10 cellular contexts compared by ENCODE assay signal in the genomic region with DNA sequence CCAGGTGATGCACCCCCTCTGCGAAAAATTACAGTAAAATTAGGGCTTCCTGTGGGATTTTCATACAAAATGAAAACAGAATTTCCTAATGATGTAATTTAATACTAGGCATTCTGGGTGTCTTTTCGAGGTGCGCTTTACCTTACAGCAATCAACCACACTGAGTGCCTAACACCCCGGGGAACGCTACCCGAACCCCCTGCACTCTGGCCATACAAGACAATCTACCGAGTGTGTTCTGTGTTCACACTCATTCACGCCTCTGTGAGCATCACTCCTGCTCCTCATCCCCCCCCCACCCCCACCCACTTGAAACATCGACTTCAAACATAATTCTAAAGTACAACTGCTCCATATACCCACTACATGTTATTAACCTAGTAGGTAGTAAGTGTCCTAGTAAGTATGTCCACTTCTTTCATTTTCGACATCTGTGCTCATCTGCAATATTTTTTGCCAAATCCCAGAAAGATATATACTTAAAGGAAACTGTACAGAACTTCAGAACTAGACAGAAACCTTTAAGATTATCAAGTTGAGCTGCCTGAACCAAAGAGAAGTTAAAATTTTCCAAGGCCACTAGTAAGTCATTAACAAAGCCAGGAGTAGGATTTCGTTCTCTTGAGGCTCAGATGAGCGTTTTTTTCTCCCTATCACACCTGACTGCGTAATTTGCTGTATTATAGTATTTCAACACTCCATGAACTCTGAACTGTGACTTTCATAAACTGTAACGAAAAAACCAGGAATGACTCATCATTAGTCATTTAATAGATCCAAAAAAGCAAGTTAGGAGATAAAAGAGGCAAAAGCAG.
DNase-seq lines count a peak whose midpoint lies in the region; ATAC-seq, FAIRE-seq and TF ChIP-seq lines count a peak whose summit lies in the region.
"Had no signal": no experiment of that assay in that cellular context is flagged by ENCODE, and none has a peak within 500 bp of the region (broad histone marks: within the 10 kb centered on the region; RNA-seq: fewer than 3 reads in every experiment).

No MANE protein-coding gene starts in this region.

- no peak overlapping the region for H2AFZ ChIP-seq in HCT116 (ENCODE audit: low read depth, low read length, poor library complexity, severe bottlenecking)
- H2AFZ ChIP-seq: parathyroid adenoma had no signal

- H3K4me3 ChIP-seq in HCT116 (replicated peaks in 1 of 2; ENCODE audit: low read depth in 1 of 2, low read length in 2 of 2) = no peak overlapping the region
- peak overlapping the region; percentile 17 for H3K4me3 ChIP-seq in fibroblast of pulmonary artery (replicated peaks; ENCODE audit: low read depth, low read length)
- no peak overlapping the region for H3K4me3 ChIP-seq in small intestine (ENCODE audit: low read depth in 1 of 2, low read length in 2 of 2)
- H3K4me3 ChIP-seq: SJCRH30 had no signal

- H3K4me1 ChIP-seq in HCT116 (ENCODE audit: control insufficient read depth in 1 of 2, insufficient read depth in 2 of 2, low read length in 2 of 2) (peaks cover 22 to 43% of the 10 kb centered on the region in 2 experiments), small intestine (ENCODE audit: control insufficient read depth in 2 of 2, insufficient read depth in 1 of 2, low read depth in 1 of 2, low read length in 1 of 2) (peaks cover 2 to 4% of the 10 kb centered on the region in 2 donors)
- H3K4me1 ChIP-seq: parathyroid adenoma, SJCRH30 had no signal

- H3K27ac ChIP-seq in HCT116 (ENCODE audit: low read depth, low read length) (peak overlapping the region; percentile 41; the same call in 1 of the 2 replicates), small intestine (ENCODE audit: low read depth in 1 of 2, low read length in 1 of 2) (no peak overlapping the region)
- H3K27ac ChIP-seq: parathyroid adenoma, SJCRH30 had no signal

- peak; percentile 55 for FAIRE-seq in small intestine (lab: Jason Lieb, UNC)

- TF ChIP-seq POLR2A in HCT116 (IDR thresholded peaks at IDR 0.05; ENCODE audit: borderline replicate concordance, extremely low read depth, insufficient read depth, insufficient read length) = no peak

- peaks cover 99% of the 10 kb centered on the region for H3K79me2 ChIP-seq in HCT116 (ENCODE audit: insufficient read depth, low read length)
- H3K79me2 ChIP-seq: parathyroid adenoma had no signal

- H3K27me3 ChIP-seq in HCT116 (ENCODE audit: insufficient read depth, low read length) (no peaks in the 10 kb centered on the region), small intestine (ENCODE audit: control insufficient read depth in 2 of 2, insufficient read depth in 2 of 2, low read length in 2 of 2) (no peaks in the 10 kb centered on the region)
- H3K27me3 ChIP-seq: SJCRH30 had no signal

- no peak for TF ChIP-seq RAD21 in HCT116 (IDR thresholded peaks at IDR 0.05; ENCODE audit: low read depth)

- WGBS in small intestine, 3 donors = 48 to 69% (median 48%) methylated on average over 14 of the region's 14 CpGs

- H3K36me3 ChIP-seq in HCT116 (ENCODE audit: control insufficient read depth in 1 of 2, insufficient read depth in 2 of 2, low read length in 2 of 2) (peaks cover 21 to 56% of the 10 kb centered on the region in 2 experiments), small intestine (ENCODE audit: control insufficient read depth in 2 of 2, insufficient read depth in 2 of 2, low read length in 2 of 2) (peaks cover 0 to 4% of the 10 kb centered on the region in 2 donors)
- H3K36me3 ChIP-seq: SJCRH30 had no signal

- H3K9me3 ChIP-seq in HCT116 (ENCODE audit: control insufficient read depth in 1 of 2, insufficient read depth in 1 of 2, low read depth in 1 of 2, low read length in 2 of 2) (no peaks in the 10 kb centered on the region), small intestine (ENCODE audit: control insufficient read depth, low read depth) (no peaks in the 10 kb centered on the region)
- H3K9me3 ChIP-seq: SJCRH30 had no signal

- CTCF ChIA-PET in HCT116 (lab: Charles Lee) = no interaction called here

- TF ChIP-seq CTCF in HCT116 (IDR thresholded peaks at IDR 0.05 in 2 of 3, conservative IDR thresholded peaks at IDR 0.05 in 1 of 3; ENCODE audit: borderline replicate concordance in 1 of 3, insufficient read depth in 1 of 3, low read depth in 2 of 3, low read length in 2 of 3) (no peak), fibroblast of pulmonary artery (IDR thresholded peaks at IDR 0.05; ENCODE audit: low read length, missing control alignments) (no peak)

- intact Hi-C loops in HCT116 (cut with micrococcal nuclease) = no loop called here
- intact Hi-C loops in posterior vena cava (cut with DNase I) = no loop called here

- H4K20me1 ChIP-seq in HCT116 (ENCODE audit: insufficient read depth) = peaks cover 74% of the 10 kb centered on the region

- DNase-seq in HCT116 (ENCODE audit: low read depth, low spot score) = no peak
- DNase-seq in RPMI7951 (ENCODE audit: low read depth) = peak; percentile 65
- peak; percentile 82 for DNase-seq in fibroblast of pulmonary artery (ENCODE audit: low read depth)
- peak; percentile 88 for DNase-seq in small intestine
- DNase-seq in posterior vena cava (ENCODE audit: low spot score) = no peak
- DNase-seq in stimulated activated CD4-positive, alpha-beta T cell treated with anti-CD3 and anti-CD28 coated beads, Interleukin-4, amount 100 ng/mL, for 1 hour = no peak
- DNase-seq: central memory CD4-positive, alpha-beta T cell; SJCRH30 had no signal

- no TSS peak for BruUV-seq in HCT116 (replicated peaks; lab: Mats Ljungman, UMichigan)

- peak overlapping the region; percentile 35 for H3K4me2 ChIP-seq in HCT116 (ENCODE audit: low read length)

- no peaks in the 10 kb centered on the region for H3K9me2 ChIP-seq in HCT116 (ENCODE audit: insufficient read depth)

- no peak overlapping the region for H3K9ac ChIP-seq in HCT116 (ENCODE audit: low read length)
- H3K9ac ChIP-seq: parathyroid adenoma had no signal

- RAD21 ChIA-PET in HCT116 (lab: Charles Lee; ENCODE audit: low non-redundant PET in 1 of 2, low total read pairs in 2 of 2, uncharacterized antibody in 2 of 2, unreplicated experiment in 2 of 2) = no interaction called here

- POLR2A ChIA-PET in HCT116 (lab: Charles Lee) = no interaction called here

- ATAC-seq in HCT116 (no peak), HG03025 (IDR thresholded peaks at IDR 0.05; ENCODE audit: low FRiP score, unreplicated experiment) (no peak)

TF ChIP-seq in HCT116, 20 proteins besides CTCF, POLR2A, EP300 and RAD21:
- TF ChIP-seq SP1 (IDR thresholded peaks at IDR 0.05; ENCODE audit: low read depth) (peak; percentile 46), EZH2phosphoT487 (IDR thresholded peaks at IDR 0.05; ENCODE audit: borderline replicate concordance) (no peak), CEBPB (IDR thresholded peaks at IDR 0.05; ENCODE audit: low read depth) (peak; percentile 87), CBX3 (IDR thresholded peaks at IDR 0.05; ENCODE audit: low read depth) (peak; percentile 59; the same call in 1 of the 2 replicates), EZH2 (IDR thresholded peaks at IDR 0.05) (no peak), ZNF274 (IDR thresholded peaks at IDR 0.05; ENCODE audit: low read depth, low read length) (no peak), FOSL1 (IDR thresholded peaks at IDR 0.05; ENCODE audit: low read depth) (peak; percentile 92), EGR1 (IDR thresholded peaks at IDR 0.05; ENCODE audit: low read depth) (no peak), ELF1 (IDR thresholded peaks at IDR 0.05; ENCODE audit: borderline replicate concordance, low read depth) (no peak; the same call in 1 of the 2 replicates), JUND (IDR thresholded peaks at IDR 0.05) (peak; percentile 65), SIN3A (IDR thresholded peaks at IDR 0.05; ENCODE audit: low read depth) (no peak), SRF (IDR thresholded peaks at IDR 0.05; ENCODE audit: low read depth) (peak; percentile 46; the same call in 1 of the 2 replicates)
- TF ChIP-seq, protein P1, sequence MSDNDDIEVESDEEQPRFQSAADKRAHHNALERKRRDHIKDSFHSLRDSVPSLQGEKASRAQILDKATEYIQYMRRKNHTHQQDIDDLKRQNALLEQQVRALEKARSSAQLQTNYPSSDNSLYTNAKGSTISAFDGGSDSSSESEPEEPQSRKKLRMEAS (IDR thresholded peaks at IDR 0.05) = 0 out of 2 replicates have a peak, but pooled peaks have one; percentile 13
TF ChIP-seq in HCT116: peak in this region for 7.

Comparison
In these comparisons a context has a peak if more than half of its experiments do, and no peak if none do; other contexts are left out.
1. DNase-seq: peak in RPMI7951 (single experiment), fibroblast of pulmonary artery (single experiment) and small intestine (single experiment); none in HCT116 (single experiment), posterior vena cava (single experiment) and stimulated activated CD4-positive, alpha-beta T cell treated with anti-CD3 and anti-CD28 coated beads, Interleukin-4, amount 100 ng/mL, for 1 hour (single experiment).